Comparison of ENCODE assay signal across 16 cellular contexts in genomic region chr12:132239392-132239791, GRCh38.
DNase-seq lines count a peak whose midpoint lies in the region; ATAC-seq and TF ChIP-seq lines count a peak whose summit lies in the region.
"Had no signal": no experiment of that assay in that cellular context is flagged by ENCODE, and none has a peak within 500 bp of the region (broad histone marks: within the 10 kb centered on the region; RNA-seq: fewer than 3 reads in every experiment).

No MANE protein-coding gene starts in this region.

- H3K4me3 ChIP-seq in A673 (ENCODE audit: low read depth, low read length, poor library complexity, severe bottlenecking) (no peak overlapping the region), sigmoid colon (no peak overlapping the region)
- no peak overlapping the region for H3K4me3 ChIP-seq in CD8-positive, alpha-beta T cell (ENCODE audit: low read depth, low read length)

- H3K9me3 ChIP-seq in A673 (ENCODE audit: low read depth, low read length, poor library complexity, severe bottlenecking) (no peaks in the 10 kb centered on the region), T-helper 17 cell (ENCODE audit: control insufficient read depth, low read length, poor library complexity, severe bottlenecking) (no peaks in the 10 kb centered on the region), sigmoid colon (no peaks in the 10 kb centered on the region)
- no peaks in the 10 kb centered on the region for H3K9me3 ChIP-seq in CD8-positive, alpha-beta T cell (ENCODE audit: low read length)

- TF ChIP-seq CTCF in A673 (conservative IDR thresholded peaks at IDR 0.05; ENCODE audit: low read depth, low read length) = no peak
- no peak for TF ChIP-seq CTCF in CD8-positive, alpha-beta T cell (IDR thresholded peaks at IDR 0.05)
- no peak for TF ChIP-seq CTCF in glutamatergic neuron (IDR thresholded peaks at IDR 0.05; ENCODE audit: partially characterized antibody, unreplicated experiment)
- no peak for TF ChIP-seq CTCF in sigmoid colon (IDR thresholded peaks at IDR 0.05)

- H3K27ac Mint-ChIP-seq in CD8-positive, alpha-beta T cell = peak overlapping the region; percentile 41
- H3K27ac Mint-ChIP-seq in T-helper 17 cell (peak overlapping the region; percentile 68), glutamatergic neuron (ENCODE audit: unreplicated experiment) (no peak overlapping the region)
- H3K27ac Mint-ChIP-seq: B cell had no signal

- peak overlapping the region; percentile 40 for H3K27ac ChIP-seq in A673 (ENCODE audit: low read depth, low read length, poor library complexity, severe bottlenecking)
- H3K27ac ChIP-seq in CD8-positive, alpha-beta T cell (ENCODE audit: low read depth, low read length) = no peak overlapping the region
- no peak overlapping the region for H3K27ac ChIP-seq in sigmoid colon

- H3K36me3 Mint-ChIP-seq in CD8-positive, alpha-beta T cell = no peaks in the 10 kb centered on the region
- H3K36me3 Mint-ChIP-seq in T-helper 17 cell (ENCODE audit: low read depth) = no peaks in the 10 kb centered on the region
- peaks cover 20% of the 10 kb centered on the region for H3K36me3 Mint-ChIP-seq in glutamatergic neuron (ENCODE audit: unreplicated experiment)
- H3K36me3 Mint-ChIP-seq: CD14-positive monocyte had no signal

- no peaks in the 10 kb centered on the region for H3K9me3 Mint-ChIP-seq in CD8-positive, alpha-beta T cell
- peaks cover 16% of the 10 kb centered on the region for H3K9me3 Mint-ChIP-seq in glutamatergic neuron (ENCODE audit: unreplicated experiment)

- CTCF ChIA-PET in A673 (lab: Charles Lee) = no interaction called here
- CTCF ChIA-PET in CD8-positive, alpha-beta T cell (lab: Charles Lee) = no interaction called here

- H3K27me3 ChIP-seq in A673 (replicated peaks; ENCODE audit: insufficient read depth, low read depth, low read length, poor library complexity) (no peaks in the 10 kb centered on the region), sigmoid colon (peaks cover 0 to 11% (median 0%) of the 10 kb centered on the region in 3 donors)
- no peaks in the 10 kb centered on the region for H3K27me3 ChIP-seq in CD8-positive, alpha-beta T cell (ENCODE audit: insufficient read depth, low read length)

- BruUV-seq in A673 (replicated peaks; lab: Mats Ljungman, UMichigan) = no TSS peak

- intact Hi-C loops in A673 (cut with micrococcal nuclease; ENCODE audit: unreplicated experiment) = no loop called here
- intact Hi-C loops in CD8-positive, alpha-beta T cell (cut with DNase I, micrococcal nuclease) = no loop called here
- intact Hi-C loops in sigmoid colon (cut with DNase I) = no loop called here

- no peak for TF ChIP-seq EP300 in sigmoid colon (IDR thresholded peaks at IDR 0.05)

- no peaks in the 10 kb centered on the region for H3K36me3 ChIP-seq in A673 (ENCODE audit: insufficient read depth, low read length, poor library complexity, severe bottlenecking)
- no peaks in the 10 kb centered on the region for H3K36me3 ChIP-seq in CD8-positive, alpha-beta T cell (ENCODE audit: insufficient read depth, low read length)
- H3K36me3 ChIP-seq in sigmoid colon = no peaks in the 10 kb centered on the region

- POLR2A ChIA-PET in A673 (lab: Charles Lee; ENCODE audit: low non-redundant PET) = no interaction called here
- POLR2A ChIA-PET in CD8-positive, alpha-beta T cell (lab: Charles Lee) = no interaction called here

- H3K4me3 Mint-ChIP-seq in CD8-positive, alpha-beta T cell = no peak overlapping the region
- H3K4me3 Mint-ChIP-seq in T-helper 17 cell (no peak overlapping the region), glutamatergic neuron (ENCODE audit: unreplicated experiment) (peak overlapping the region; percentile 40)
- H3K4me3 Mint-ChIP-seq: B cell, CD14-positive monocyte had no signal

- TF ChIP-seq POLR2A in sigmoid colon (IDR thresholded peaks at IDR 0.05) = no peak

- H3K4me1 ChIP-seq in A673 (ENCODE audit: insufficient read depth, low read length, poor library complexity, severe bottlenecking) = peaks cover 20% of the 10 kb centered on the region
- no peaks in the 10 kb centered on the region for H3K4me1 ChIP-seq in CD8-positive, alpha-beta T cell (ENCODE audit: insufficient read depth, low read length)
- no peaks in the 10 kb centered on the region for H3K4me1 ChIP-seq in sigmoid colon

- DNase-seq in A673 (ENCODE audit: low spot score) = no peak
- no peak for DNase-seq in CD8-positive, alpha-beta T cell
- DNase-seq in T-helper 17 cell = no peak
- DNase-seq in glutamatergic neuron = no peak
- DNase-seq in sigmoid colon = no peak
- no peak for DNase-seq in NCI-H1694 treated with DMSO at 0.1 percent for 48 hours (lab: John Stamatoyannopoulos, UW)
- no peak for DNase-seq in activated effector memory CD4-positive, alpha-beta T cell treated with Interleukin-2 at 50 U/mL for 16 hours
- no peak for DNase-seq in GM03348 (ENCODE audit: low spot score)
- DNase-seq: 8988T, ACHN, DMS53, GF-D8, HCEC 1CT, IMR-90 had no signal

- H3K27me3 Mint-ChIP-seq in CD8-positive, alpha-beta T cell (ENCODE audit: low read depth) = no peaks in the 10 kb centered on the region
- H3K27me3 Mint-ChIP-seq in T-helper 17 cell (no peaks in the 10 kb centered on the region), glutamatergic neuron (ENCODE audit: unreplicated experiment) (peaks cover 30% of the 10 kb centered on the region)
- H3K27me3 Mint-ChIP-seq: B cell had no signal

- ATAC-seq in CD8-positive, alpha-beta T cell = no peak
- no peak for ATAC-seq in T-helper 17 cell

- H3K4me1 Mint-ChIP-seq in CD8-positive, alpha-beta T cell (ENCODE audit: low read depth) = peaks cover 3% of the 10 kb centered on the region
- peaks cover 15% of the 10 kb centered on the region for H3K4me1 Mint-ChIP-seq in T-helper 17 cell
- peaks cover 4% of the 10 kb centered on the region for H3K4me1 Mint-ChIP-seq in glutamatergic neuron (ENCODE audit: low read depth, unreplicated experiment)
- H3K4me1 Mint-ChIP-seq: B cell, CD14-positive monocyte had no signal
